ENCODE assay signal across 7 cellular contexts in the genomic region with DNA sequence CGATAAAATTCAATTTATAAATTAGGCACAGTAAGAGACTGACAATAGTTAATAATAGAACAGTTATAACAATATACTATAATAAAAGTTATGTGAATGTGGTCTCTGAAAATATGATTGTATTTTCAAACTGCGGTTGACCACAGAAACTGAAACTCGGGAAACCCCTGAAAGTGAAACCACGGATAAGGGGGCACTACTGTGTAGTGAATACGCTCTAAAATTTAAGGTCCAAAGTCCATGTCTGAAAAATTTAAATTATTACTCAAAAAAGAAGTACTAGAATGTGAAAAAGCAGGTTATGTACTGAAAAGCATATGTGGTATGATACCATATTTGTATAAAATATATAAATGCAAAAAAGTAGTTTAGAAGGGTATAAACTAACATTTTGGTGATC. TPM values are rescaled to one million over a fixed set of nuclear protein-coding genes. Genes with fewer than 3 reads are reported as not detected.
A peak's percentile ranks its signal among the peaks of the same experiment; 100 is the strongest.
DNase-seq lines count a peak whose midpoint lies in the region; ATAC-seq and TF ChIP-seq lines count a peak whose summit lies in the region.

No MANE protein-coding gene starts in this region.

- WGBS in right cardiac atrium: 7% methylated on average over 5 of the region's 5 CpGs
- 1 to 6% (median 2%) methylated on average over 5 of the region's 5 CpGs for WGBS in spleen, 5 donors

- peaks cover 49% of the 10 kb centered on the region for H3K4me1 ChIP-seq in HUES48 (ENCODE audit: control insufficient read depth, insufficient read depth, low read length)
- peaks cover 5% of the 10 kb centered on the region for H3K4me1 ChIP-seq in right cardiac atrium (ENCODE audit: control insufficient read depth, insufficient read depth, low read length)
- peaks cover 28 to 76% (median 53%) of the 10 kb centered on the region in 6 donors for H3K4me1 ChIP-seq in spleen

- H3K27ac ChIP-seq in HUES48 (ENCODE audit: low read depth, low read length) (peak overlapping the region; percentile 100), right cardiac atrium (ENCODE audit: low read length) (no peak overlapping the region), spleen (peak overlapping the region; percentile 84 to 99 (median 96))

- H3K9ac ChIP-seq in HUES48 (ENCODE audit: low read depth, low read length): peak overlapping the region; percentile 94

- intact Hi-C loops in right cardiac atrium (cut with DNase I): loop anchor here in 2 of 4 donors (5.0 to 10.0 kb wide), 2 partner anchors 109 to 112 kb away; partner anchors contain the start of gene UGDH (in 2 of the 2)
- intact Hi-C loops in spleen (cut with DNase I; ENCODE audit: low total_unique reads): no loop called here

- DNase-seq in right cardiac atrium (no peak), spleen (no peak), NCI-H510A treated with DMSO at 0.1 percent for 48 hours (lab: John Stamatoyannopoulos, UW) (no peak), anterior cingulate cortex (lab: John Stamatoyannopoulos, UW) (no peak)

- TF ChIP-seq CTCF in WI38 (IDR thresholded peaks at IDR 0.05; ENCODE audit: low read depth, low read length) (no peak), spleen (IDR thresholded peaks at IDR 0.05 in 8 of 11, conservative IDR thresholded peaks at IDR 0.05 in 3 of 11) (peak in 2 of 11 experiments; percentile 9 to 12)

- H3K9me3 ChIP-seq in HUES48 (ENCODE audit: control insufficient read depth, insufficient read depth, low read length): no peaks in the 10 kb centered on the region
- no peaks in the 10 kb centered on the region for H3K9me3 ChIP-seq in right cardiac atrium (ENCODE audit: control insufficient read depth, low read length)
- no peaks in the 10 kb centered on the region for H3K9me3 ChIP-seq in spleen

- ATAC-seq in right cardiac atrium (no peak), GM18511 (IDR thresholded peaks at IDR 0.05; ENCODE audit: unreplicated experiment) (no peak)

- H3K27me3 ChIP-seq in HUES48 (ENCODE audit: control insufficient read depth, insufficient read depth, low read length) (no peaks in the 10 kb centered on the region), right cardiac atrium (ENCODE audit: control insufficient read depth, insufficient read depth) (no peaks in the 10 kb centered on the region), spleen (replicated peaks in 1 of 7) (no peaks in the 10 kb centered on the region)

- no peak for TF ChIP-seq POLR2A in spleen (IDR thresholded peaks at IDR 0.05)

- H3K4me3 ChIP-seq in HUES48 (ENCODE audit: low read depth, low read length): peak overlapping the region; percentile 85
- H3K4me3 ChIP-seq in WI38 (ENCODE audit: low read depth, low read length): peak overlapping the region; percentile 90
- H3K4me3 ChIP-seq in right cardiac atrium (ENCODE audit: low read length): peak overlapping the region; percentile 59
- peak overlapping the region; percentile 62 to 88 (median 72) for H3K4me3 ChIP-seq in spleen

- no peaks in the 10 kb centered on the region for H3K36me3 ChIP-seq in HUES48 (ENCODE audit: control insufficient read depth, insufficient read depth, low read length)
- peaks cover 0 to 8% (median 0%) of the 10 kb centered on the region in 6 donors for H3K36me3 ChIP-seq in spleen

RNA-seq across cellular contexts. Expression of gene SMIM14, which starts 1.9 kb away (rescaled TPM):
- total RNA-seq in right cardiac atrium (10 to 100 TPM; 20.0 to 25.5 (median 21.7) TPM), spleen (10 to 100 TPM; 33.4 to 77.5 (median 55.3) TPM)
- polyA plus RNA-seq in right cardiac atrium (8.5 TPM), spleen (100 to 1,000 TPM in 2 of 3 donors, 10 to 100 TPM in 1; 96.5 to 111 (median 108) TPM)
